ENCODE assay signal across 8 cellular contexts in genomic region chr1:150235436-150235851, GRCh38. TPM values are rescaled to one million over a fixed set of nuclear protein-coding genes. Genes with fewer than 3 reads are reported as not detected.
A peak's percentile ranks its signal among the peaks of the same experiment; 100 is the strongest.
DNase-seq lines count a peak whose midpoint lies in the region; ATAC-seq and TF ChIP-seq lines count a peak whose summit lies in the region.

No MANE protein-coding gene starts in this region.

- H3K79me2 ChIP-seq in SK-N-SH (ENCODE audit: insufficient read depth) (peaks cover 54% of the 10 kb centered on the region), fibroblast of lung (ENCODE audit: control insufficient read depth, insufficient read depth, low read length) (peaks cover 46% of the 10 kb centered on the region)

- H3K4me1 Mint-ChIP-seq in stimulated activated naive CD8-positive, alpha-beta T cell treated with anti-CD3 and anti-CD28 coated beads, Interleukin-15, amount 100 ng/mL, for 72 hours = peaks cover 14% of the 10 kb centered on the region

- H3F3A ChIP-seq in SK-N-SH (replicated peaks; ENCODE audit: insufficient read depth) = peaks cover 23% of the 10 kb centered on the region

- H3K9me3 ChIP-seq in SK-N-SH (no peaks in the 10 kb centered on the region), fibroblast of lung (ENCODE audit: control insufficient read depth, insufficient read depth, low read depth, low read length) (no peaks in the 10 kb centered on the region), prostate gland (no peaks in the 10 kb centered on the region)

- H3K9me3 Mint-ChIP-seq in stimulated activated naive CD8-positive, alpha-beta T cell treated with anti-CD3 and anti-CD28 coated beads, Interleukin-15, amount 100 ng/mL, for 72 hours = no peaks in the 10 kb centered on the region

- H3K4me3 Mint-ChIP-seq in stimulated activated naive CD8-positive, alpha-beta T cell treated with anti-CD3 and anti-CD28 coated beads, Interleukin-15, amount 100 ng/mL, for 72 hours = no peak overlapping the region

- no peak for ATAC-seq in stimulated activated naive CD8-positive, alpha-beta T cell treated with anti-CD3 and anti-CD28 coated beads, Interleukin-15, Interleukin-2, amounts not matched to agents 100 U/mL and 50 U/mL, for 24 hours
- ATAC-seq in stimulated activated naive CD8-positive, alpha-beta T cell treated with anti-CD3 and anti-CD28 coated beads, Interleukin-15, amount 100 ng/mL, for 72 hours = no peak

- peak overlapping the region; percentile 88 for H3K9ac ChIP-seq in SK-N-SH
- H3K9ac ChIP-seq in fibroblast of lung (ENCODE audit: insufficient read depth, low read length) = peak overlapping the region; percentile 87

- WGBS in SK-N-SH (ENCODE audit: low lambda C conversion rate) = 0% methylated on average over 14 of the region's 14 CpGs
- 0% methylated on average over 14 of the region's 14 CpGs for WGBS in prostate gland

- TF ChIP-seq RAD21 in SK-N-SH (IDR thresholded peaks at IDR 0.05; ENCODE audit: low read length) = no peak

- H3K27me3 ChIP-seq in SK-N-SH (ENCODE audit: insufficient read depth) (no peaks in the 10 kb centered on the region), fibroblast of lung (ENCODE audit: control insufficient read depth, insufficient read depth, low read length) (no peaks in the 10 kb centered on the region), prostate gland (replicated peaks; ENCODE audit: insufficient read depth) (no peaks in the 10 kb centered on the region)

- POLR2A ChIA-PET in SK-N-SH (lab: Yijun Ruan, JAX) = interaction anchor here (0.8 kb wide), 1 partner anchor 34 kb away, joined by 3 read pairs; no protein-coding TSS in a partner anchor

- H3K4me2 ChIP-seq in SK-N-SH (peak overlapping the region; percentile 92), fibroblast of lung (ENCODE audit: extremely low read depth, insufficient read depth, low read length) (peak overlapping the region; percentile 91)

- CTCF ChIA-PET in SK-N-SH (lab: Yijun Ruan, JAX) = interaction anchor here (0.8 to 2.4 kb wide), 3 partner anchors 20 to 49 kb away, joined by 3 to 8 read pairs (median 4); no protein-coding TSS in a partner anchor

- peak overlapping the region; percentile 69 to 78 for H3K4me3 ChIP-seq in SK-N-SH (ENCODE audit: low read depth in 2 of 2, low read length in 1 of 2)
- H3K4me3 ChIP-seq in fibroblast of lung (replicated peaks in 1 of 4; ENCODE audit: control extremely low read depth in 1 of 4, insufficient read depth in 1 of 4, low read depth in 3 of 4, low read length in 4 of 4) = peak overlapping the region; percentile 67 to 99 (median 90)
- H3K4me3 ChIP-seq in prostate gland = peak overlapping the region; percentile 54 to 75

- H3K36me3 ChIP-seq in SK-N-SH (replicated peaks in 1 of 2; ENCODE audit: control insufficient read depth in 1 of 2, insufficient read depth in 2 of 2, low read length in 1 of 2) (peaks cover 0 to 8% of the 10 kb centered on the region in 2 experiments), fibroblast of lung (ENCODE audit: control insufficient read depth, insufficient read depth, low read length) (no peaks in the 10 kb centered on the region), prostate gland (no peaks in the 10 kb centered on the region)

- H3K27me3 Mint-ChIP-seq in stimulated activated naive CD8-positive, alpha-beta T cell treated with anti-CD3 and anti-CD28 coated beads, Interleukin-15, amount 100 ng/mL, for 72 hours = no peaks in the 10 kb centered on the region

- no peak for TF ChIP-seq POLR2A in prostate gland (IDR thresholded peaks at IDR 0.05)

- H3K4me1 ChIP-seq in SK-N-SH (ENCODE audit: control insufficient read depth in 1 of 2, insufficient read depth in 2 of 2, low read depth in 1 of 2, low read length in 1 of 2) (peaks cover 0 to 5% of the 10 kb centered on the region in 2 experiments; a peak in 2 of 4 replicates), fibroblast of lung (ENCODE audit: control insufficient read depth, extremely low read depth, insufficient read depth, low read length) (peaks cover 2% of the 10 kb centered on the region), prostate gland (replicated peaks) (no peaks in the 10 kb centered on the region)

- DNase-seq in stimulated activated naive CD8-positive, alpha-beta T cell treated with anti-CD3 and anti-CD28 coated beads, Interleukin-15, Interleukin-2, amounts not matched to agents 100 U/mL and 50 U/mL, for 24 hours = peak; percentile 40
- DNase-seq in stimulated activated naive CD8-positive, alpha-beta T cell treated with anti-CD3 and anti-CD28 coated beads, Interleukin-15, amount 100 ng/mL, for 72 hours = no peak
- peak; percentile 64 for DNase-seq in SK-N-SH
- DNase-seq in fibroblast of lung (ENCODE audit: low read depth in 2 of 2) = peak in 1 of 2 donors; percentile 12
- DNase-seq in prostate gland (ENCODE audit: low spot score) = no peak
- no peak for DNase-seq in COR-L47 (lab: John Stamatoyannopoulos, UW)
- DNase-seq in GOT3 (lab: John Stamatoyannopoulos, UW) = no peak
- DNase-seq in middle frontal gyrus (ENCODE audit: extremely low spot score, low spot score) = no peak

- no peak overlapping the region for H3K27ac Mint-ChIP-seq in stimulated activated naive CD8-positive, alpha-beta T cell treated with anti-CD3 and anti-CD28 coated beads, Interleukin-15, amount 100 ng/mL, for 72 hours

- TF ChIP-seq CTCF in SK-N-SH (IDR thresholded peaks at IDR 0.05) (peak; percentile 31; the same call in 1 of the 2 replicates), fibroblast of lung (conservative IDR thresholded peaks at IDR 0.05 in 1 of 2, IDR thresholded peaks at IDR 0.05 in 1 of 2; ENCODE audit: low read depth in 1 of 2, low read length in 2 of 2) (no peak), prostate gland (IDR thresholded peaks at IDR 0.05) (no peak)

- no peak for TF ChIP-seq EP300 in SK-N-SH (IDR thresholded peaks at IDR 0.05; ENCODE audit: borderline replicate concordance in 1 of 2, low read depth in 1 of 2, low read length in 1 of 2)

- H4K20me1 ChIP-seq in SK-N-SH (ENCODE audit: insufficient read depth) = no peaks in the 10 kb centered on the region
- H4K20me1 ChIP-seq in fibroblast of lung (ENCODE audit: control insufficient read depth, extremely low read depth, insufficient read depth, low read length) = no peaks in the 10 kb centered on the region

- intact Hi-C loops in prostate gland (cut with DNase I) = no loop called here

- peak overlapping the region; percentile 33; the same call in 1 of the 2 replicates for H2AFZ ChIP-seq in SK-N-SH (ENCODE audit: low read depth)
- H2AFZ ChIP-seq in fibroblast of lung (ENCODE audit: low read length) = peak overlapping the region; percentile 72

- H3K27ac ChIP-seq in SK-N-SH (ENCODE audit: low read depth in 2 of 2, low read length in 1 of 2) = peak overlapping the region; percentile 81 to 91
- peak overlapping the region; percentile 94 for H3K27ac ChIP-seq in fibroblast of lung (ENCODE audit: insufficient read depth, low read length)
- peak overlapping the region; percentile 90 to 94 for H3K27ac ChIP-seq in prostate gland

- no peaks in the 10 kb centered on the region for H3K9me2 ChIP-seq in SK-N-SH

TF ChIP-seq in SK-N-SH, 30 proteins besides CTCF, POLR2A, EP300 and RAD21 (continues in another document):
- no peak for TF ChIP-seq TCF12 (IDR thresholded peaks at IDR 0.05)
- no peak for TF ChIP-seq CHD2 (IDR thresholded peaks at IDR 0.05; ENCODE audit: low read length, partially characterized antibody)

RNA-seq across cellular contexts. Expression of gene ANP32E, which starts 0.5 kb away (rescaled TPM):
- polyA plus RNA-seq in SK-N-SH (2012; rRNA removed) (8.2 and 8.7 TPM in 2 replicates), fibroblast of lung (22.4 and 29.2 TPM in 2 replicates)
- polyA plus RNA-seq in SK-N-SH (2012; cell fraction: cytosol; rRNA removed) = 15.8 and 22.2 TPM in 2 replicates
- 0.87 and 2.7 TPM in 2 replicates for polyA plus RNA-seq in SK-N-SH (2012; cell fraction: nucleus; rRNA removed)
- total RNA-seq in fibroblast of lung (17.5 and 24.6 TPM in 2 replicates), prostate gland (10 to 100 TPM in 1 of 2 donors, 1 to 10 TPM in 1; 9.8 to 13.5 TPM)
- polyA plus RNA-seq in fibroblast of lung (2012) = 37.8 and 55.1 TPM in 2 replicates
- 2.6 and 20.9 TPM in 2 replicates for polyA minus RNA-seq in fibroblast of lung (ENCODE audit: low replicate concordance)

RNA-seq across cellular contexts. Expression of gene CA14, which starts 22.1 kb away (rescaled TPM):
- polyA plus RNA-seq in SK-N-SH (2012; rRNA removed) = 0.08 and 0.16 TPM in 2 replicates
- polyA plus RNA-seq in SK-N-SH (2012; cell fraction: cytosol; rRNA removed) = 0.10 and 0.13 TPM in 2 replicates
- 0.07 and 0.15 TPM in 2 replicates for polyA plus RNA-seq in SK-N-SH (2012; cell fraction: nucleus; rRNA removed)
- total RNA-seq in fibroblast of lung = not detected in 2 replicates
- polyA plus RNA-seq in fibroblast of lung = 0.08 TPM in 1 of 2 replicates, not detected in the other
- polyA plus RNA-seq in fibroblast of lung (2012) = 0.14 TPM in 1 of 2 replicates, not detected in the other
- not detected in 2 replicates for polyA minus RNA-seq in fibroblast of lung (ENCODE audit: low replicate concordance)
- total RNA-seq in prostate gland = 1 to 10 TPM in 1 of 2 donors, under 1 TPM in 1; 0.36 to 3.3 TPM

RNA-seq across cellular contexts. Expression of gene APH1A, which starts 33.4 kb away (rescaled TPM):
- 175 and 232 TPM in 2 replicates for polyA plus RNA-seq in SK-N-SH (2012; rRNA removed)
- polyA plus RNA-seq in SK-N-SH (2012; cell fraction: cytosol; rRNA removed) = 141 and 194 TPM in 2 replicates
- polyA plus RNA-seq in SK-N-SH (2012; cell fraction: nucleus; rRNA removed) = 83.8 and 134 TPM in 2 replicates
- total RNA-seq in fibroblast of lung = 81.4 and 84.7 TPM in 2 replicates
- polyA plus RNA-seq in fibroblast of lung = 125 and 136 TPM in 2 replicates
- polyA plus RNA-seq in fibroblast of lung (2012) = 82.6 and 100 TPM in 2 replicates
- 159 and 219 TPM in 2 replicates for polyA minus RNA-seq in fibroblast of lung (ENCODE audit: low replicate concordance)
- total RNA-seq in prostate gland = 100 to 1,000 TPM; 122 to 130 TPM

RNA-seq across cellular contexts. Expression of gene C1orf54, which starts 37.1 kb away (rescaled TPM):
- polyA plus RNA-seq in SK-N-SH (2012; rRNA removed) (18.0 and 25.7 TPM in 2 replicates), fibroblast of lung (16.3 and 42.8 TPM in 2 replicates)
- 25.4 and 34.1 TPM in 2 replicates for polyA plus RNA-seq in SK-N-SH (2012; cell fraction: cytosol; rRNA removed)
- polyA plus RNA-seq in SK-N-SH (2012; cell fraction: nucleus; rRNA removed) = 5.4 and 9.7 TPM in 2 replicates
- total RNA-seq in fibroblast of lung (32.0 and 36.5 TPM in 2 replicates), prostate gland (1 to 10 TPM; 1.4 to 8.2 TPM)
- 18.4 and 38.7 TPM in 2 replicates for polyA plus RNA-seq in fibroblast of lung (2012)
- 8.1 TPM in 1 of 2 replicates, not detected in the other for polyA minus RNA-seq in fibroblast of lung (ENCODE audit: low replicate concordance)

RNA-seq across cellular contexts. Expression of gene CIART, which starts 46.9 kb away (rescaled TPM):
- 3.2 and 4.4 TPM in 2 replicates for polyA plus RNA-seq in SK-N-SH (2012; rRNA removed)
- polyA plus RNA-seq in SK-N-SH (2012; cell fraction: cytosol; rRNA removed) = 1.6 and 2.3 TPM in 2 replicates
- polyA plus RNA-seq in SK-N-SH (2012; cell fraction: nucleus; rRNA removed) = 6.7 and 7.9 TPM in 2 replicates
- total RNA-seq in fibroblast of lung = 5.1 and 10.4 TPM in 2 replicates
- 15.3 and 15.4 TPM in 2 replicates for polyA plus RNA-seq in fibroblast of lung
- 7.6 and 7.9 TPM in 2 replicates for polyA plus RNA-seq in fibroblast of lung (2012)
- 14.0 and 16.7 TPM in 2 replicates for polyA minus RNA-seq in fibroblast of lung (ENCODE audit: low replicate concordance)
- 10 to 100 TPM in 1 of 2 donors, 1 to 10 TPM in 1; 6.9 to 10.1 TPM for total RNA-seq in prostate gland

Comparison
In these comparisons a context has a peak if more than half of its experiments do, and no peak if none do; other contexts are left out.
1. DNase-seq: peak in stimulated activated naive CD8-positive, alpha-beta T cell treated with anti-CD3 and anti-CD28 coated beads, Interleukin-15, Interleukin-2, amounts not matched to agents 100 U/mL and 50 U/mL, for 24 hours (single experiment) and SK-N-SH (single experiment); none in stimulated activated naive CD8-positive, alpha-beta T cell treated with anti-CD3 and anti-CD28 coated beads, Interleukin-15, amount 100 ng/mL, for 72 hours (0 of 2), prostate gland (single experiment), COR-L47 (single experiment), GOT3 (single experiment) and middle frontal gyrus (single experiment).
2. Peak in every context shown above with its lines, with median percentiles within 50 percentile points of each other: H3K27ac ChIP-seq and H3K4me3 ChIP-seq.